ENCODE assay signal across 17 cellular contexts in the genomic region with DNA sequence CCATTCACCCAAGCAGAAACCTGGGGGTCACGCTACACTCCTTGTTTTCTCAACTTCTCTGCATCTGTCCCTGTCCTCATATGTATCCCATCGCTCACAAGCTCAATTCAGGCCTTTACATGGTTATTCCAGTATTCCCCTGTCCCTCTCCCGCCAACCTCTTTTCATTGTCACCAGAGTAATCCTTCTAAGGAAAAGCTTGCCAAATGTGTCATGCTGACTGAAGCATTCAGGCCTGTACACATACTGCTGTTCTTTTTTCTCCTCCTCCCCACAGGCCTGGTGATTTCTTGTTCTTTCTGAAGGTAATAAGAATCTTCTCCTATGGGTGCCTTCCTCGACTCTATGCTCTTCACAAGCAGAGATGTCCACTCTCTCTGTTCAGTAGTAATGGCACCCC.
A peak's percentile ranks its signal among the peaks of the same experiment; 100 is the strongest.
DNase-seq lines count a peak whose midpoint lies in the region; FAIRE-seq and TF ChIP-seq lines count a peak whose summit lies in the region.
"Had no signal": no experiment of that assay in that cellular context is flagged by ENCODE, and none has a peak within 500 bp of the region (broad histone marks: within the 10 kb centered on the region; RNA-seq: fewer than 3 reads in every experiment).

No MANE protein-coding gene starts in this region.

- H3K4me2 ChIP-seq in GM23248 (ENCODE audit: unreplicated experiment) (no peak overlapping the region), smooth muscle cell (no peak overlapping the region)

- H3K27ac ChIP-seq in GM23248: no peak overlapping the region
- H3K27ac ChIP-seq in smooth muscle cell (ENCODE audit: low read depth): peak overlapping the region; percentile 1
- H3K27ac ChIP-seq: C4-2B had no signal

- H3K79me2 ChIP-seq in GM23248 (ENCODE audit: insufficient read depth): no peaks in the 10 kb centered on the region
- H3K79me2 ChIP-seq in smooth muscle cell (ENCODE audit: low read depth): no peaks in the 10 kb centered on the region

- H3K9ac ChIP-seq in GM23248 (no peak overlapping the region), smooth muscle cell (ENCODE audit: low read depth) (no peak overlapping the region)

- H4K20me1 ChIP-seq in GM23248 (ENCODE audit: insufficient read depth): no peaks in the 10 kb centered on the region
- no peaks in the 10 kb centered on the region for H4K20me1 ChIP-seq in smooth muscle cell (ENCODE audit: low read depth)

- no peak for FAIRE-seq in bronchial epithelial cell (lab: Jason Lieb, UNC)
- FAIRE-seq: GM12878, GM18507 had no signal

- in situ Hi-C loops in GM23248 (cut with MboI): no loop called here

- H3K4me3 ChIP-seq in GM23248 (no peak overlapping the region), bronchial epithelial cell (ENCODE audit: low read depth, low read length) (no peak overlapping the region), smooth muscle cell (no peak overlapping the region)
- H3K4me3 ChIP-seq: GM12878 had no signal

- H3K4me1 ChIP-seq in GM23248 (ENCODE audit: insufficient read depth) (peaks cover 15% of the 10 kb centered on the region), smooth muscle cell (ENCODE audit: low read depth) (peaks cover 5% of the 10 kb centered on the region)

- H3K36me3 ChIP-seq in GM23248 (ENCODE audit: low read depth): no peaks in the 10 kb centered on the region
- no peaks in the 10 kb centered on the region for H3K36me3 ChIP-seq in bronchial epithelial cell (ENCODE audit: control insufficient read depth, insufficient read depth, low read length)
- no peaks in the 10 kb centered on the region for H3K36me3 ChIP-seq in smooth muscle cell (ENCODE audit: low read depth)

- WGBS in GM23248 (ENCODE audit: low coverage in 1 of 2, low lambda C conversion rate in 2 of 2, missing lambda C conversion rate in 2 of 2), 2 experiments: 85 to 90% methylated on average over 4 of the region's 4 CpGs
- whole genome bisulfite sequencing in smooth muscle cell (ENCODE audit: low lambda C conversion rate): 83% methylated on average over 4 of the region's 4 CpGs

- H2AFZ ChIP-seq in GM23248: no peak overlapping the region
- no peak overlapping the region for H2AFZ ChIP-seq in smooth muscle cell (ENCODE audit: low read depth)

- peak; percentile 47 for DNase-seq in GM23248
- peak; percentile 6 for DNase-seq in bronchial epithelial cell (ENCODE audit: low read depth)
- peak; percentile 74 for DNase-seq in medulla oblongata (ENCODE audit: extremely low spot score)
- no peak for DNase-seq in smooth muscle cell (lab: John Stamatoyannopoulos, UW; ENCODE audit: unreplicated experiment)
- DNase-seq in NCI-H1436 (lab: John Stamatoyannopoulos, UW): no peak
- DNase-seq in GM10266 (ENCODE audit: extremely low spot score): no peak
- no peak for DNase-seq in HT-29 (ENCODE audit: low spot score)
- DNase-seq: Caco-2, GOT3, NCI-H1105 treated with DMSO at 0.1 percent for 48 hours, NCI-H1930, NCI-H2171 treated with DMSO at 0.1 percent for 48 hours, NCI-H774, SW 1271 had no signal

- H3K9me3 ChIP-seq in GM23248 (ENCODE audit: low read depth): no peaks in the 10 kb centered on the region
- no peaks in the 10 kb centered on the region for H3K9me3 ChIP-seq in smooth muscle cell (replicated peaks; ENCODE audit: low read depth)
- H3K9me3 ChIP-seq: Caco-2 had no signal

- TF ChIP-seq CTCF in bronchial epithelial cell (IDR thresholded peaks at IDR 0.05; ENCODE audit: insufficient read depth, low read length, severe bottlenecking): no peak
- no peak for TF ChIP-seq CTCF in smooth muscle cell (IDR thresholded peaks at IDR 0.05; ENCODE audit: borderline replicate concordance, insufficient read depth, poor library complexity, severe bottlenecking)
- no peak for TF ChIP-seq CTCF in GM10266 (IDR thresholded peaks at IDR 0.05; ENCODE audit: control insufficient read depth, insufficient read depth, low read depth, missing control alignments)

- no peaks in the 10 kb centered on the region for H3K9me2 ChIP-seq in GM23248 (ENCODE audit: insufficient read depth)

- H3K27me3 ChIP-seq in GM23248 (replicated peaks; ENCODE audit: insufficient read depth) (no peaks in the 10 kb centered on the region), bronchial epithelial cell (ENCODE audit: control insufficient read depth, insufficient read depth, low read length) (no peaks in the 10 kb centered on the region), smooth muscle cell (ENCODE audit: low read depth) (no peaks in the 10 kb centered on the region)

- no peaks in the 10 kb centered on the region for H3F3A ChIP-seq in GM23248 (ENCODE audit: insufficient read depth)
- no peaks in the 10 kb centered on the region for H3F3A ChIP-seq in smooth muscle cell (ENCODE audit: low read depth)

Comparison
In these comparisons a context has a peak if more than half of its experiments do, and no peak if none do; other contexts are left out.
1. DNase-seq: peak in GM23248 (single experiment), bronchial epithelial cell (single experiment) and medulla oblongata (single experiment); none in smooth muscle cell (single experiment), NCI-H1436 (single experiment), GM10266 (single experiment) and HT-29 (single experiment).